Comparison of ENCODE assay signal across 24 cellular contexts in the genomic region with DNA sequence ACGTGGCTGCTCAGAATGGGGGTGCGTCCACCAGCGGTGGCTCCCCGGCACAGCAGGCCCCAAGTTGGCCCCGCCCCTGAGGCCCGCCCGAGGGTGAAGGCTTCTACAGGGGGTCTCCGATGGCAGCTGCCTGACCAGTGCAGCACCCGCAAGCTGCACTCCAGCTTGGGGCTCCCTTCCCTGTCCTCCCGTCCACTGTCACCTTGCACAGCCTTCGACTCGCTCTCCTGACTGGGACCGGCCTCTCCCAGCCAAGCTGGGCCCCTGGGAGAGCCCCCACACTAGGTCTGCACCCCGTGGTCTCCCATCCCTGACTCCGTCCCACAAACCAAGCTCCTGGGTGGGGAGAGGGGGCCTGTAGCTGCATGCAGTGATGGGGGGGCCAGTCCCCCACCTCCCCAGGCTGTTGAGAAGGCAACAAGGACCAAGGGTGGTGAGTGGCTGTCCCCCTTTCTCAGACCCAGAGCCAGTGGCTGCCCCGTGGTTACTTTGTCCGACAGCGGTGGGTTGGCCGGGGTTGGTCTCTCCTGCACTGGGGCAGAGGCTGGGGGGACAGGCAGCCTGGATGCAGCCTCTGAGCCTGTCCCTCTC.
DNase-seq lines count a peak whose midpoint lies in the region; ATAC-seq, FAIRE-seq and TF ChIP-seq lines count a peak whose summit lies in the region.
"Had no signal": no experiment of that assay in that cellular context is flagged by ENCODE, and none has a peak within 500 bp of the region (broad histone marks: within the 10 kb centered on the region; RNA-seq: fewer than 3 reads in every experiment).

No MANE protein-coding gene starts in this region.

- peaks cover 0 to 16% (median 5%) of the 10 kb centered on the region in 11 donors for H3K9me3 ChIP-seq in heart right ventricle
- H3K9me3 ChIP-seq in tibial artery, result peaks cover 0 to 4% (median 0%) of the 10 kb centered on the region in 3 donors
- no peaks in the 10 kb centered on the region for H3K9me3 ChIP-seq in small intestine (ENCODE audit: control insufficient read depth, low read depth)
- H3K9me3 ChIP-seq: body of pancreas, prostate gland had no signal

- no peak for FAIRE-seq in small intestine (lab: Jason Lieb, UNC)
- FAIRE-seq: GM12878 had no signal

- intact Hi-C loops in Right ventricle myocardium inferior (cut with DNase I), result no loop called here
- intact Hi-C loops in heart right ventricle (cut with DNase I), result loop anchor here in 1 of 10 donors (5.0 kb wide), 1 partner anchor 207 kb away; no protein-coding TSS in a partner anchor
- intact Hi-C loops in tibial artery (cut with DNase I; ENCODE audit: low total_unique reads), result no loop called here

- ATAC-seq in Right ventricle myocardium inferior (no peak), heart right ventricle (no peak), HG03432 (IDR thresholded peaks at IDR 0.05; ENCODE audit: unreplicated experiment) (no peak)
- ATAC-seq: body of pancreas; GM12878; Panc1; stimulated activated memory B cell treated with anti-CD40 and anti-IgM and Interleukin-4, amounts not matched to agents 10 μg/mL and 1 μg/mL and 100 μg/mL, for 72 hours had no signal

- H3K4me1 ChIP-seq in heart right ventricle (peaks cover 3 to 27% (median 6%) of the 10 kb centered on the region in 9 donors), tibial artery (no peaks in the 10 kb centered on the region), small intestine (ENCODE audit: control insufficient read depth in 2 of 2, insufficient read depth in 1 of 2, low read depth in 1 of 2, low read length in 1 of 2) (no peaks in the 10 kb centered on the region)
- H3K4me1 ChIP-seq: body of pancreas, prostate gland had no signal

- peak overlapping the region; percentile 67 to 96 (median 75) for H3K27ac Mint-ChIP-seq in brain
- H3K27ac Mint-ChIP-seq: stimulated activated memory B cell treated with anti-CD40 and anti-IgM and Interleukin-4, amounts not matched to agents 10 μg/mL and 1 μg/mL and 100 μg/mL, for 72 hours had no signal

- no peak overlapping the region for H3K4me3 ChIP-seq in heart right ventricle
- no peak overlapping the region for H3K4me3 ChIP-seq in tibial artery
- no peak overlapping the region for H3K4me3 ChIP-seq in small intestine (ENCODE audit: low read depth in 1 of 2, low read length in 2 of 2)
- H3K4me3 ChIP-seq: body of pancreas, GM12878, hepatocyte, prostate gland, thoracic aorta had no signal

- H3K27ac ChIP-seq in heart right ventricle, result peak overlapping the region in 3 of 10 donors; percentile 9 to 41 (median 40)
- no peak overlapping the region for H3K27ac ChIP-seq in tibial artery
- H3K27ac ChIP-seq in small intestine (ENCODE audit: low read depth in 1 of 2, low read length in 1 of 2), result no peak overlapping the region
- H3K27ac ChIP-seq: body of pancreas, hepatocyte, prostate gland, thoracic aorta had no signal

- TF ChIP-seq CTCF in heart right ventricle (IDR thresholded peaks at IDR 0.05) (no peak), brain (conservative IDR thresholded peaks at IDR 0.05) (no peak), tibial artery (IDR thresholded peaks at IDR 0.05) (no peak)

- peaks cover 0 to 19% (median 0%) of the 10 kb centered on the region in 7 donors for H3K27me3 ChIP-seq in heart right ventricle
- peaks cover 0 to 48% of the 10 kb centered on the region in 2 donors for H3K27me3 ChIP-seq in tibial artery
- no peaks in the 10 kb centered on the region for H3K27me3 ChIP-seq in small intestine (ENCODE audit: control insufficient read depth in 2 of 2, insufficient read depth in 2 of 2, low read length in 2 of 2)
- H3K27me3 ChIP-seq: body of pancreas, hepatocyte had no signal

- no peaks in the 10 kb centered on the region for H3K36me3 ChIP-seq in heart right ventricle
- H3K36me3 ChIP-seq in tibial artery, result no peaks in the 10 kb centered on the region
- no peaks in the 10 kb centered on the region for H3K36me3 ChIP-seq in small intestine (ENCODE audit: control insufficient read depth in 2 of 2, insufficient read depth in 2 of 2, low read length in 2 of 2)
- H3K36me3 ChIP-seq: prostate gland, thoracic aorta had no signal

- WGBS in heart right ventricle, 2 donors, result 65 to 74% methylated on average over 18 to 19 of the region's 19 CpGs
- 71 to 82% (median 78%) methylated on average over 18 to 19 of the region's 19 CpGs for WGBS in small intestine, 3 donors

- H3K9me3 Mint-ChIP-seq in brain, result peaks cover 3 to 14% (median 8%) of the 10 kb centered on the region in 5 experiments
- H3K9me3 Mint-ChIP-seq: neural crest cell; stimulated activated memory B cell treated with anti-CD40 and anti-IgM and Interleukin-4, amounts not matched to agents 10 μg/mL and 1 μg/mL and 100 μg/mL, for 72 hours had no signal

- H3K4me1 Mint-ChIP-seq in brain, result peaks cover 43% of the 10 kb centered on the region
- H3K4me1 Mint-ChIP-seq: stimulated activated memory B cell treated with anti-CD40 and anti-IgM and Interleukin-4, amounts not matched to agents 10 μg/mL and 1 μg/mL and 100 μg/mL, for 72 hours had no signal

- H3K4me3 Mint-ChIP-seq in brain, result no peak overlapping the region
- H3K4me3 Mint-ChIP-seq: neural crest cell; stimulated activated memory B cell treated with anti-CD40 and anti-IgM and Interleukin-4, amounts not matched to agents 10 μg/mL and 1 μg/mL and 100 μg/mL, for 72 hours had no signal

- DNase-seq in Right ventricle myocardium inferior (ENCODE audit: missing footprints) (peak; percentile 33), heart right ventricle (no peak), mesenteric fat pad (ENCODE audit: low spot score) (peak; percentile 77), tibial artery (peak; percentile 20 to 46), small intestine (no peak)
- DNase-seq in activated CD4-positive, alpha-beta T cell treated with anti-CD3 and anti-CD28 coated beads, Interleukin-2, amount 50 U/mL, for 4 hours, result no peak
- DNase-seq: C1 segment of cervical spinal cord; effector memory CD4-positive, alpha-beta T cell; foreskin melanocyte; Karpas-422; NCI-H1694; NCI-H2171 treated with DMSO at 0.1 percent for 48 hours; NCI-H526; stimulated activated CD4-positive, alpha-beta T cell treated with anti-CD3 and anti-CD28 coated beads, Interleukin-4, amount 100 ng/mL, for 1 hour had no signal

- no peaks in the 10 kb centered on the region for H3K36me3 Mint-ChIP-seq in brain
- H3K36me3 Mint-ChIP-seq: stimulated activated memory B cell treated with anti-CD40 and anti-IgM and Interleukin-4, amounts not matched to agents 10 μg/mL and 1 μg/mL and 100 μg/mL, for 72 hours had no signal

- peaks cover 7% of the 10 kb centered on the region for H3K27me3 Mint-ChIP-seq in brain

Comparison
In these comparisons a context has a peak if more than half of its experiments do, and no peak if none do; other contexts are left out.
1. DNase-seq: peak in Right ventricle myocardium inferior (single experiment), mesenteric fat pad (single experiment) and tibial artery (2 of 2); none in heart right ventricle (0 of 2), small intestine (single experiment) and activated CD4-positive, alpha-beta T cell treated with anti-CD3 and anti-CD28 coated beads, Interleukin-2, amount 50 U/mL, for 4 hours (0 of 2).